6 cellular contexts compared by ENCODE assay signal in the genomic region with DNA sequence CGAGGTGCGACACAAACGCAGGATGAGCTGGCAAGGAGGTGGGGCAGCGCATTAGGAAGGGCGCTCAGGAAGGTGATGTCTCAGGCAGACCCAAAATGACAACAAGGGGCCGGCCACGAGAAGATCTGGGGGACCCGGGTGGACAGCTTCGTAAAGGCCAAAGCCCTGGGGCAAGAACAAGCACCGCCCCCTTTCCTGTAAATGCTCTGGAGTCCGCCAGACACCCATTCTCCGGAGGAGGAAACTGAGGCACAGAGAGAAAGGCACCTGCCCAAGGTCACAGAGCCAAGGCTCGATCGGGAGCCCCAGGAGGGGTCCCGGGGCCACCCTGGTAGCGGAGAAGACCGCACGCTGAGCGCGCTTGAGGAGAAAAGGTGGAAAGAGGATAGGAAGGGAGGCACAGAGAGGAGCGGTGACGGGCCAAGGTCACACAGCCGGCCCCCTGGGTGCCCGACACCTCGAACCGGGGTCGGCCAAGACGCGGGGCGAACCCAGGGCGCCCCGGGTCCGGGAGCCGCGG. TPM values are rescaled to one million over a fixed set of nuclear protein-coding genes. Genes with fewer than 3 reads are reported as not detected.
DNase-seq lines count a peak whose midpoint lies in the region; ATAC-seq, FAIRE-seq and TF ChIP-seq lines count a peak whose summit lies in the region.

No MANE protein-coding gene starts in this region.

- H3K27me3 ChIP-seq in small intestine (ENCODE audit: control insufficient read depth in 2 of 2, insufficient read depth in 2 of 2, low read length in 2 of 2): no peaks in the 10 kb centered on the region

- whole genome bisulfite sequencing in small intestine, 3 donors: 0 to 1% (median 0%) methylated on average over 28 to 35 of the region's 35 CpGs

- peaks cover 10 to 12% of the 10 kb centered on the region in 2 donors for H3K36me3 ChIP-seq in small intestine (ENCODE audit: control insufficient read depth in 2 of 2, insufficient read depth in 2 of 2, low read length in 2 of 2)

- H3K4me1 ChIP-seq in small intestine (ENCODE audit: control insufficient read depth in 2 of 2, insufficient read depth in 1 of 2, low read depth in 1 of 2, low read length in 1 of 2): peaks cover 5 to 13% of the 10 kb centered on the region in 2 donors

- H3K9me3 ChIP-seq in small intestine (ENCODE audit: control insufficient read depth, low read depth): no peaks in the 10 kb centered on the region

- FAIRE-seq in small intestine (lab: Jason Lieb, UNC): no peak

- H3K4me3 ChIP-seq in epithelial cell of esophagus (ENCODE audit: low read length): peak overlapping the region; percentile 99
- peak overlapping the region; percentile 76 to 96 for H3K4me3 ChIP-seq in small intestine (ENCODE audit: low read depth in 1 of 2, low read length in 2 of 2)

- no peak for TF ChIP-seq CTCF in epithelial cell of esophagus (IDR thresholded peaks at IDR 0.05; ENCODE audit: insufficient read depth, low read depth, low read length, missing control alignments)

- ATAC-seq in GM21390 (IDR thresholded peaks at IDR 0.05; ENCODE audit: unreplicated experiment): no peak

- H3K27ac ChIP-seq in small intestine (ENCODE audit: low read depth in 1 of 2, low read length in 1 of 2): peak overlapping the region; percentile 85 to 96

- peak; percentile 17 for DNase-seq in AG20443 (ENCODE audit: low spot score)
- DNase-seq in RPMI8226: peak; percentile 15
- DNase-seq in epithelial cell of esophagus (ENCODE audit: low read depth): peak; percentile 36
- no peak for DNase-seq in small intestine
- no peak for DNase-seq in retina

RNA-seq across cellular contexts. Expression of a gene that starts 0.6 kb away (rescaled TPM):
- 10 to 100 TPM; 38.8 to 83.2 (median 78.4) TPM for polyA plus RNA-seq in small intestine

RNA-seq across cellular contexts. Expression of a gene that starts 0.9 kb away (rescaled TPM):
- polyA plus RNA-seq in small intestine: 10 to 100 TPM; 44.0 to 63.5 (median 47.3) TPM

RNA-seq across cellular contexts. Expression of a gene that starts 54.3 kb away (rescaled TPM):
- 1 to 10 TPM in 1 of 3 donors, under 1 TPM in 2; 0.69 to 1.3 (median 0.81) TPM for polyA plus RNA-seq in small intestine

RNA-seq across cellular contexts. Expression of a gene that starts 58.3 kb away (rescaled TPM):
- polyA plus RNA-seq in small intestine: 100 to 1,000 TPM in 2 of 3 donors, 10 to 100 TPM in 1; 99.5 to 134 (median 117) TPM

RNA-seq across cellular contexts. Expression of a gene that starts 58.8 kb away (rescaled TPM):
- polyA plus RNA-seq in small intestine: 1 to 10 TPM; 4.5 to 6.0 (median 4.6) TPM

Comparison
In these comparisons a context has a peak if more than half of its experiments do, and no peak if none do; other contexts are left out.
1. DNase-seq: peak in AG20443 (single experiment), RPMI8226 (single experiment) and epithelial cell of esophagus (single experiment); none in small intestine (single experiment) and retina (single experiment).